Comparison of ENCODE assay signal across 29 cellular contexts in genomic region chr1:150472606-150473200, GRCh38. TPM values are rescaled to one million over a fixed set of nuclear protein-coding genes. Genes with fewer than 3 reads are reported as not detected.
DNase-seq lines count a peak whose midpoint lies in the region; ATAC-seq, FAIRE-seq and TF ChIP-seq lines count a peak whose summit lies in the region.
"Had no signal": no experiment of that assay in that cellular context is flagged by ENCODE, and none has a peak within 500 bp of the region (broad histone marks: within the 10 kb centered on the region; RNA-seq: fewer than 3 reads in every experiment).

No MANE protein-coding gene starts in this region.

- POLR2A ChIA-PET in K562 (lab: Yijun Ruan, JAX) = no interaction called here

- no peaks in the 10 kb centered on the region for H4K20me1 ChIP-seq in K562 (replicated peaks; ENCODE audit: control insufficient read depth, insufficient read depth, low read length)

- no peaks in the 10 kb centered on the region for H3K9me3 ChIP-seq in left ventricle myocardium inferior (replicated peaks)
- no peaks in the 10 kb centered on the region for H3K9me3 ChIP-seq in K562 (replicated peaks; ENCODE audit: control insufficient read depth, insufficient read depth, low read depth, low read length)
- no peaks in the 10 kb centered on the region for H3K9me3 ChIP-seq in upper lobe of right lung
- H3K9me3 ChIP-seq: mucosa of descending colon, Peyer's patch had no signal

- TF ChIP-seq POLR2A in K562 (conservative IDR thresholded peaks at IDR 0.05) = no peak

- H2BK5ac ChIP-seq in mesendoderm (ENCODE audit: low read length) = no peak overlapping the region

- H3K27ac ChIP-seq in left ventricle myocardium inferior (replicated peaks) = peak overlapping the region; percentile 80
- H3K27ac ChIP-seq in K562 (ENCODE audit: extremely low read depth, low read depth, low read length) = no peak overlapping the region
- H3K27ac ChIP-seq in mesendoderm (ENCODE audit: low read depth, low read length) = no peak overlapping the region
- H3K27ac ChIP-seq in upper lobe of right lung = no peak overlapping the region
- H3K27ac ChIP-seq: coronary artery, Peyer's patch had no signal

- no peak for TF ChIP-seq RAD21 in K562 (CRISPR knock-in tag; conservative IDR thresholded peaks at IDR 0.05 in 1 of 2, IDR thresholded peaks at IDR 0.05 in 1 of 2)

- no peak overlapping the region for H4K8ac ChIP-seq in mesendoderm (ENCODE audit: low read depth, low read length)

- peaks cover 39% of the 10 kb centered on the region for H3K36me3 ChIP-seq in left ventricle myocardium inferior
- H3K36me3 ChIP-seq in K562 (ENCODE audit: control insufficient read depth, insufficient read depth, low read length) = peaks cover 45% of the 10 kb centered on the region
- peaks cover 12% of the 10 kb centered on the region for H3K36me3 ChIP-seq in mesendoderm (ENCODE audit: control insufficient read depth, insufficient read depth, low read length)
- peaks cover 47% of the 10 kb centered on the region for H3K36me3 ChIP-seq in upper lobe of right lung

- ATAC-seq in Right ventricle myocardium inferior (no peak), K562 (no peak; the same call in 2 of the 3 replicates), upper lobe of right lung (peak; percentile 16), GM18511 (IDR thresholded peaks at IDR 0.05; ENCODE audit: unreplicated experiment) (no peak), GM19455 (IDR thresholded peaks at IDR 0.05; ENCODE audit: unreplicated experiment) (no peak)
- ATAC-seq: activated CD4-positive, alpha-beta T cell treated with anti-CD3 and anti-CD28 coated beads for 36 hours; CD8-positive, alpha-beta T cell; mucosa of descending colon; natural killer cell had no signal

- no peak for TF ChIP-seq EP300 in K562 (IDR thresholded peaks at IDR 0.05; ENCODE audit: low read length)

- H2BK15ac ChIP-seq in mesendoderm (replicated peaks; ENCODE audit: low read depth) = no peak overlapping the region

- 92% methylated on average over 10 of the region's 10 CpGs for WGBS in K562 (ENCODE audit: insufficient coverage, low coverage, missing lambda C conversion rate)
- WGBS in mesendoderm (ENCODE audit: extremely low coverage, insufficient coverage, low lambda C conversion rate) = no CpG with 5 or more reads among the region's 10 CpGs

- no peak overlapping the region for H3K4me3 ChIP-seq in left ventricle myocardium inferior
- no peak overlapping the region for H3K4me3 ChIP-seq in K562
- H3K4me3 ChIP-seq in mesendoderm (ENCODE audit: low read length) = no peak overlapping the region
- H3K4me3 ChIP-seq in upper lobe of right lung = no peak overlapping the region
- H3K4me3 ChIP-seq: coronary artery, lung, mucosa of descending colon, Peyer's patch, smooth muscle cell had no signal

- H4K5ac ChIP-seq in mesendoderm (ENCODE audit: low read length) = no peak overlapping the region

- H2AFZ ChIP-seq in K562 (ENCODE audit: low read depth, low read length) = no peak overlapping the region

- H3K79me2 ChIP-seq in K562 (ENCODE audit: control insufficient read depth, insufficient read depth, low read length) (no peaks in the 10 kb centered on the region), mesendoderm (ENCODE audit: control insufficient read depth, insufficient read depth, low read length) (no peaks in the 10 kb centered on the region)

- DNase-seq in left ventricle myocardium inferior (no peak), Right ventricle myocardium inferior (ENCODE audit: missing footprints) (no peak), K562 (ENCODE audit: extremely low read depth in 1 of 4, low spot score in 3 of 4) (no peak), mesendoderm (peak; percentile 42), upper lobe of right lung (no peak), SHP77 treated with DMSO at 0.1 percent for 48 hours (lab: John Stamatoyannopoulos, UW) (no peak)
- DNase-seq: activated CD4-positive, alpha-beta T cell treated with anti-CD3 and anti-CD28 coated beads for 36 hours; activated gamma-delta T cell; caudate nucleus; CD8-positive, alpha-beta T cell; effector memory CD4-positive, alpha-beta T cell; EL; HCEC 1CT; IMR-90; islet precursor cell; mucosa of descending colon; natural killer cell; NCI-H2107; NCI-H345; Peyer's patch; stimulated activated naive CD4-positive, alpha-beta T cell treated with Interleukin-2 at 50 U/mL for 16 hours had no signal

- BruUV-seq in K562 (replicated peaks; lab: Mats Ljungman, UMichigan) = no TSS peak

- H3K56ac ChIP-seq in mesendoderm (ENCODE audit: low read length) = no peak overlapping the region

- H3K9ac ChIP-seq in K562 (ENCODE audit: insufficient read depth in 1 of 2, low read depth in 2 of 2, low read length in 2 of 2) (peak overlapping the region in 1 of 2 experiments; percentile 18; a peak in 1 of 4 replicates), mesendoderm (ENCODE audit: low read length) (no peak overlapping the region)

- TF ChIP-seq CTCF in left ventricle myocardium inferior (IDR thresholded peaks at IDR 0.05; ENCODE audit: borderline replicate concordance) (no peak), K562 (IDR thresholded peaks at IDR 0.05 in 2 of 3, conservative IDR thresholded peaks at IDR 0.05 in 1 of 3; ENCODE audit: insufficient read depth in 2 of 3, low read depth in 1 of 3, low read length in 3 of 3) (no peak), upper lobe of right lung (IDR thresholded peaks at IDR 0.05) (no peak)

- no peaks in the 10 kb centered on the region for H3K79me1 ChIP-seq in mesendoderm (ENCODE audit: low read length)

- intact Hi-C loops in left ventricle myocardium inferior (cut with micrococcal nuclease) (loop anchor here (10.0 kb wide), 1 partner anchor 52 kb away; no protein-coding TSS in a partner anchor), Right ventricle myocardium inferior (cut with DNase I) (no loop called here), K562 (cut with micrococcal nuclease) (no loop called here), upper lobe of right lung (cut with DNase I) (no loop called here)

- H3K27me3 ChIP-seq in left ventricle myocardium inferior (ENCODE audit: low read depth) (no peaks in the 10 kb centered on the region), K562 (ENCODE audit: control insufficient read depth in 2 of 2, insufficient read depth in 2 of 2, low read length in 2 of 2) (no peaks in the 10 kb centered on the region), mesendoderm (ENCODE audit: insufficient read depth, low read length, poor library complexity) (no peaks in the 10 kb centered on the region), upper lobe of right lung (no peaks in the 10 kb centered on the region)
- H3K27me3 ChIP-seq: Peyer's patch had no signal

- CTCF ChIA-PET in K562 (lab: Yijun Ruan, JAX; ENCODE audit: low intra/inter-chr PET ratio) = no interaction called here

- no peak for FAIRE-seq in K562 (lab: Jason Lieb, UNC)
- FAIRE-seq: astrocyte, GM18507 had no signal

- no peak overlapping the region for H3K23ac ChIP-seq in mesendoderm (ENCODE audit: low read length)

- H3K4me1 ChIP-seq in left ventricle myocardium inferior = peaks cover 74% of the 10 kb centered on the region
- peaks cover 4 to 19% of the 10 kb centered on the region in 2 experiments for H3K4me1 ChIP-seq in K562 (replicated peaks in 1 of 2; ENCODE audit: control insufficient read depth in 2 of 2, insufficient read depth in 2 of 2, low read length in 2 of 2)
- no peaks in the 10 kb centered on the region for H3K4me1 ChIP-seq in mesendoderm (ENCODE audit: control insufficient read depth, low read depth, low read length)
- H3K4me1 ChIP-seq in upper lobe of right lung = peaks cover 18% of the 10 kb centered on the region

- H2BK120ac ChIP-seq in mesendoderm (ENCODE audit: low read depth, low read length) = no peak overlapping the region

- H2AK5ac ChIP-seq in mesendoderm (ENCODE audit: low read length) = no peak overlapping the region

- no peaks in the 10 kb centered on the region for H3K9me1 ChIP-seq in K562 (ENCODE audit: control insufficient read depth, insufficient read depth, low read length)

- no peak overlapping the region for H3K18ac ChIP-seq in mesendoderm (ENCODE audit: low read length)

- H3K4me2 ChIP-seq in K562 (ENCODE audit: insufficient read depth, low read length) = no peak overlapping the region
- no peak overlapping the region for H3K4me2 ChIP-seq in mesendoderm (ENCODE audit: low read length)
- H3K4me2 ChIP-seq: smooth muscle cell had no signal

- H3K4ac ChIP-seq in mesendoderm (ENCODE audit: low read depth, low read length) = no peak overlapping the region

- in situ Hi-C loops in K562 (cut with MboI) = no loop called here

RNA-seq across cellular contexts. Expression of gene TARS2, which starts 14.5 kb away (rescaled TPM):
- total RNA-seq in left ventricle myocardium inferior = 32.2 TPM
- 29.6 TPM for total RNA-seq in Right ventricle myocardium inferior
- total RNA-seq in K562 (2011; cell fraction: chromatin; rRNA removed; ENCODE audit: low replicate concordance) = 83.9 and 98.9 TPM in 2 replicates
- 62.9 and 65.5 TPM in 2 replicates for total RNA-seq in K562 (2011; cell fraction: nucleolus; rRNA removed)
- 81.2 and 104 TPM in 2 replicates for total RNA-seq in K562 (2011; cell fraction: nucleoplasm; rRNA removed)
- total RNA-seq in K562 (2014; rRNA removed) = 40.1 and 41.6 TPM in 2 replicates
- 27.5 and 30.3 TPM in 2 replicates for total RNA-seq in K562 (2014; rRNA removed; fragmentation: Illumina TruSeq; extraction: Trizol)
- 28.2 TPM in 2 replicates for total RNA-seq in K562 (2015; rRNA removed; fragmentation: Illumina TruSeq; extraction: Trizol)
- total RNA-seq in K562 (2021) = 37.1 and 39.4 TPM in 2 replicates
- polyA plus RNA-seq in K562 (2011; rRNA removed) = 46.7 and 54.5 TPM in 2 replicates
- polyA plus RNA-seq in K562 (2011; cell fraction: cytosol; rRNA removed) = 89.9 and 98.0 TPM in 2 replicates
- 61.7 and 64.6 TPM in 2 replicates for polyA plus RNA-seq in K562 (2011; cell fraction: nucleus; rRNA removed)
- polyA plus RNA-seq in K562 (2012) = 29.7 and 42.9 TPM in 2 replicates
- 62.5 and 64.2 TPM in 2 replicates for polyA plus RNA-seq in K562 (2014; fragmentation: Illumina TruSeq; extraction: Trizol)
- 10 to 100 TPM; 17.0 to 30.1 TPM for polyA plus RNA-seq in K562 (2014; fragmentation: Nextera tagmentation; extraction: Ambion mirVana)
- polyA plus RNA-seq in K562 (2014; rRNA removed) = 45.5 and 46.3 TPM in 2 replicates
- 40.2 and 45.0 TPM in 2 replicates for polyA minus RNA-seq in K562 (2011; rRNA and poly(A)+ RNA removed)
- polyA minus RNA-seq in K562 (2011; cell fraction: cytosol; rRNA and poly(A)+ RNA removed) = 25.4 and 31.6 TPM in 2 replicates
- polyA minus RNA-seq in K562 (2011; cell fraction: nucleus; rRNA and poly(A)+ RNA removed) = 31.9 and 57.9 TPM in 2 replicates
- polyA plus RNA-seq in mesendoderm (2013, experiment 1 of 2) = 15.5 TPM
- polyA plus RNA-seq in mesendoderm (2013, experiment 2 of 2) = 16.6 TPM
- total RNA-seq in upper lobe of right lung = 18.5 TPM

RNA-seq across cellular contexts. Expression of gene ECM1, which starts 35.2 kb away (rescaled TPM):
- total RNA-seq in left ventricle myocardium inferior (20.1 TPM), Right ventricle myocardium inferior (24.1 TPM), K562 (2014; rRNA removed) (24.4 and 33.0 TPM in 2 replicates), K562 (2014; rRNA removed; fragmentation: Illumina TruSeq; extraction: Trizol) (10.7 and 11.3 TPM in 2 replicates), K562 (2015; rRNA removed; fragmentation: Illumina TruSeq; extraction: Trizol) (12.8 and 13.6 TPM in 2 replicates), K562 (2021) (30.1 and 39.3 TPM in 2 replicates), upper lobe of right lung (15.5 TPM)
- total RNA-seq in K562 (2011; cell fraction: chromatin; rRNA removed; ENCODE audit: low replicate concordance) = 68.4 and 156 TPM in 2 replicates
- total RNA-seq in K562 (2011; cell fraction: nucleolus; rRNA removed) = 117 and 147 TPM in 2 replicates
- 110 and 118 TPM in 2 replicates for total RNA-seq in K562 (2011; cell fraction: nucleoplasm; rRNA removed)
- polyA plus RNA-seq in K562 (2011; rRNA removed) (9.4 and 20.8 TPM in 2 replicates), K562 (2014; fragmentation: Illumina TruSeq; extraction: Trizol) (52.2 and 59.5 TPM in 2 replicates), K562 (2014; fragmentation: Nextera tagmentation; extraction: Ambion mirVana) (1 to 10 TPM; 6.6 to 7.0 TPM), K562 (2014; rRNA removed) (16.3 and 23.9 TPM in 2 replicates)
- 13.6 and 30.6 TPM in 2 replicates for polyA plus RNA-seq in K562 (2011; cell fraction: cytosol; rRNA removed)
- polyA plus RNA-seq in K562 (2011; cell fraction: nucleus; rRNA removed) = 57.5 and 132 TPM in 2 replicates
- 50.1 and 67.4 TPM in 2 replicates for polyA plus RNA-seq in K562 (2012)
- polyA minus RNA-seq in K562 (2011; rRNA and poly(A)+ RNA removed) = 8.1 and 9.4 TPM in 2 replicates
- polyA minus RNA-seq in K562 (2011; cell fraction: cytosol; rRNA and poly(A)+ RNA removed) = 14.9 and 22.9 TPM in 2 replicates
- 8.2 and 14.0 TPM in 2 replicates for polyA minus RNA-seq in K562 (2011; cell fraction: nucleus; rRNA and poly(A)+ RNA removed)
- polyA plus RNA-seq in mesendoderm (2013, experiment 1 of 2) = 1.3 TPM
- 1.1 TPM for polyA plus RNA-seq in mesendoderm (2013, experiment 2 of 2)
- total RNA-seq: CD8-positive, alpha-beta T cell had no signal

RNA-seq across cellular contexts. Expression of gene FALEC, which starts 42.8 kb away (rescaled TPM):
- 0.44 TPM for total RNA-seq in left ventricle myocardium inferior
- not detected for total RNA-seq in Right ventricle myocardium inferior
- total RNA-seq in K562 (2011; cell fraction: chromatin; rRNA removed; ENCODE audit: low replicate concordance) = 0.95 and 3.3 TPM in 2 replicates
- total RNA-seq in K562 (2011; cell fraction: nucleolus; rRNA removed) = 0.92 and 1.0 TPM in 2 replicates
- 1.8 and 2.4 TPM in 2 replicates for total RNA-seq in K562 (2011; cell fraction: nucleoplasm; rRNA removed)
- 0.33 and 1.8 TPM in 2 replicates for total RNA-seq in K562 (2014; rRNA removed)
- total RNA-seq in K562 (2014; rRNA removed; fragmentation: Illumina TruSeq; extraction: Trizol) = 0.38 TPM in 1 of 2 replicates, not detected in the other
- 0.45 TPM in 1 of 2 replicates, not detected in the other for total RNA-seq in K562 (2015; rRNA removed; fragmentation: Illumina TruSeq; extraction: Trizol)
- 0.51 TPM in 1 of 2 replicates, not detected in the other for total RNA-seq in K562 (2021)
- 0.15 and 0.53 TPM in 2 replicates for polyA plus RNA-seq in K562 (2011; rRNA removed)
- 0.18 and 0.19 TPM in 2 replicates for polyA plus RNA-seq in K562 (2011; cell fraction: cytosol; rRNA removed)
- polyA plus RNA-seq in K562 (2011; cell fraction: nucleus; rRNA removed) = 0.58 and 0.67 TPM in 2 replicates
- polyA plus RNA-seq in K562 (2012) = 0.21 and 0.43 TPM in 2 replicates
- not detected in 2 replicates for polyA plus RNA-seq in K562 (2014; fragmentation: Illumina TruSeq; extraction: Trizol)
- polyA plus RNA-seq in K562 (2014; fragmentation: Nextera tagmentation; extraction: Ambion mirVana) = not detected
- polyA plus RNA-seq in K562 (2014; rRNA removed) = 0.56 and 0.73 TPM in 2 replicates
- 0.63 and 0.72 TPM in 2 replicates for polyA minus RNA-seq in K562 (2011; rRNA and poly(A)+ RNA removed)
- not detected in 2 replicates for polyA minus RNA-seq in K562 (2011; cell fraction: cytosol; rRNA and poly(A)+ RNA removed)
- polyA minus RNA-seq in K562 (2011; cell fraction: nucleus; rRNA and poly(A)+ RNA removed) = 1.1 TPM in 1 of 2 replicates, not detected in the other
- polyA plus RNA-seq in mesendoderm (2013, experiment 1 of 2) = not detected
- polyA plus RNA-seq in mesendoderm (2013, experiment 2 of 2) = 0.24 TPM
- total RNA-seq in upper lobe of right lung = 1.0 TPM
- total RNA-seq: CD8-positive, alpha-beta T cell; IMR-90; lung; mucosa of descending colon; natural killer cell; Peyer's patch; renal cortical epithelial cell; smooth muscle cell had no signal
- polyA plus RNA-seq: IMR-90 had no signal
